ENCODE assay signal across 11 cellular contexts in the genomic region with DNA sequence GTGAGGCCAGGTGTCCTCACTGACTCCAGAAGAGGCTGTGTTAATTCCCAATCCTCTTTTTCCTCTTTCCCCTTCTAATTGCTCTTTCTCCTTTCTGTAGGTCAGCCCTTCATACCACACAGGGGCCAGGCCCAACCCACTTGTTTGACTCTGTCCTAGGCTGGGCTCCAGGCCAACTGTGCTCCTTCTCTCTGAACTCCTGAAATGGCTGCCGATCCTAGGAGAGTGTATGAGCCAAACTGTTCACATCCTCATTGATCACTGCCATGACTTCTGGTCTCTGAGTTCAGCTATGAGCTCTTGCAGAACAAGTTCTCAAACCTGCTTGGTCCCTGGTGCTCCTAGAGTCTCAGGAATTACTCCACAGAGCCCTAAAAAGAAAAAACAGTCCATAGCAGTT.
A peak's percentile ranks its signal among the peaks of the same experiment; 100 is the strongest.
DNase-seq lines count a peak whose midpoint lies in the region; ATAC-seq and TF ChIP-seq lines count a peak whose summit lies in the region.
"Had no signal": no experiment of that assay in that cellular context is flagged by ENCODE, and none has a peak within 500 bp of the region (broad histone marks: within the 10 kb centered on the region; RNA-seq: fewer than 3 reads in every experiment).

No MANE protein-coding gene starts in this region.

- H3K4me3 ChIP-seq in choroid plexus epithelial cell (ENCODE audit: low read depth, low read length), result no peak overlapping the region

- TF ChIP-seq CTCF in choroid plexus epithelial cell (conservative IDR thresholded peaks at IDR 0.05; ENCODE audit: low read depth, low read length) (no peak), mesothelial cell of epicardium (IDR thresholded peaks at IDR 0.05; ENCODE audit: unreplicated experiment) (no peak)

- H3K36me3 Mint-ChIP-seq in mesothelial cell of epicardium, result peaks cover 6% of the 10 kb centered on the region
- H3K36me3 Mint-ChIP-seq in natural killer cell treated with Interleukin-12 subunit alpha and Interleukin-12 subunit beta and Interleukin-15 and Interleukin-18, amount 100 ng/mL, for 72 hours, result no peaks in the 10 kb centered on the region

- no peaks in the 10 kb centered on the region for H3K27me3 Mint-ChIP-seq in mesothelial cell of epicardium (ENCODE audit: low read depth)
- no peaks in the 10 kb centered on the region for H3K27me3 Mint-ChIP-seq in natural killer cell treated with Interleukin-12 subunit alpha and Interleukin-12 subunit beta and Interleukin-15 and Interleukin-18, amount 100 ng/mL, for 72 hours
- H3K27me3 Mint-ChIP-seq: naive B cell had no signal

- peak overlapping the region; percentile 92 for H3K27ac Mint-ChIP-seq in mesothelial cell of epicardium
- H3K27ac Mint-ChIP-seq in natural killer cell treated with Interleukin-12 subunit alpha and Interleukin-12 subunit beta and Interleukin-15 and Interleukin-18, amount 100 ng/mL, for 72 hours, result no peak overlapping the region
- H3K27ac Mint-ChIP-seq: activated naive CD4-positive, alpha-beta T cell treated with anti-CD3 and anti-CD28 coated beads, Interleukin-2, amount 50 U/mL, for 72 hours; naive B cell had no signal

- DNase-seq in AG08396 (ENCODE audit: low spot score), result peak; percentile 58
- peak; percentile 13 to 69 for DNase-seq in NCI-H446 (lab: John Stamatoyannopoulos, UW)
- DNase-seq in choroid plexus epithelial cell (ENCODE audit: low read depth), result peak; percentile 83
- DNase-seq in mesothelial cell of epicardium (ENCODE audit: low spot score in 2 of 2, unreplicated experiment in 2 of 2), result no peak
- DNase-seq in stimulated activated CD4-positive, alpha-beta T cell treated with anti-CD3 and anti-CD28 coated beads, Interleukin-4, amount 100 ng/mL, for 4 hours, result no peak
- no peak for DNase-seq in retina
- no peak for DNase-seq in natural killer cell treated with Interleukin-12 subunit alpha and Interleukin-12 subunit beta and Interleukin-15 and Interleukin-18, amount 100 ng/mL, for 72 hours (ENCODE audit: low spot score)
- no peak for DNase-seq in NCI-H2171 (lab: John Stamatoyannopoulos, UW)
- DNase-seq: naive B cell; NK-92 treated with Interleukin-12 subunit alpha and Interleukin-12 subunit beta, amount 100 ng/mL, for 24 hours had no signal

- no peak for ATAC-seq in natural killer cell treated with Interleukin-12 subunit alpha and Interleukin-12 subunit beta and Interleukin-15 and Interleukin-18, amount 100 ng/mL, for 72 hours
- ATAC-seq: activated naive CD4-positive, alpha-beta T cell treated with anti-CD3 and anti-CD28 coated beads, Interleukin-2, amount 50 U/mL, for 72 hours had no signal

- H3K9me3 Mint-ChIP-seq in mesothelial cell of epicardium, result peaks cover 9% of the 10 kb centered on the region
- no peaks in the 10 kb centered on the region for H3K9me3 Mint-ChIP-seq in natural killer cell treated with Interleukin-12 subunit alpha and Interleukin-12 subunit beta and Interleukin-15 and Interleukin-18, amount 100 ng/mL, for 72 hours

- H3K4me3 Mint-ChIP-seq in mesothelial cell of epicardium, result no peak overlapping the region
- H3K4me3 Mint-ChIP-seq in natural killer cell treated with Interleukin-12 subunit alpha and Interleukin-12 subunit beta and Interleukin-15 and Interleukin-18, amount 100 ng/mL, for 72 hours, result no peak overlapping the region

- H3K4me1 Mint-ChIP-seq in mesothelial cell of epicardium, result peaks cover 35% of the 10 kb centered on the region
- H3K4me1 Mint-ChIP-seq in natural killer cell treated with Interleukin-12 subunit alpha and Interleukin-12 subunit beta and Interleukin-15 and Interleukin-18, amount 100 ng/mL, for 72 hours (ENCODE audit: low read depth in 2 of 2), result peaks cover 0 to 6% of the 10 kb centered on the region in 2 donors

Comparison
In these comparisons a context has a peak if more than half of its experiments do, and no peak if none do; other contexts are left out.
1. DNase-seq: peak in AG08396 (single experiment), NCI-H446 (2 of 2) and choroid plexus epithelial cell (single experiment); none in mesothelial cell of epicardium (0 of 2), stimulated activated CD4-positive, alpha-beta T cell treated with anti-CD3 and anti-CD28 coated beads, Interleukin-4, amount 100 ng/mL, for 4 hours (0 of 2), retina (single experiment), natural killer cell treated with Interleukin-12 subunit alpha and Interleukin-12 subunit beta and Interleukin-15 and Interleukin-18, amount 100 ng/mL, for 72 hours (single experiment) and NCI-H2171 (single experiment).